In the genomic region with DNA sequence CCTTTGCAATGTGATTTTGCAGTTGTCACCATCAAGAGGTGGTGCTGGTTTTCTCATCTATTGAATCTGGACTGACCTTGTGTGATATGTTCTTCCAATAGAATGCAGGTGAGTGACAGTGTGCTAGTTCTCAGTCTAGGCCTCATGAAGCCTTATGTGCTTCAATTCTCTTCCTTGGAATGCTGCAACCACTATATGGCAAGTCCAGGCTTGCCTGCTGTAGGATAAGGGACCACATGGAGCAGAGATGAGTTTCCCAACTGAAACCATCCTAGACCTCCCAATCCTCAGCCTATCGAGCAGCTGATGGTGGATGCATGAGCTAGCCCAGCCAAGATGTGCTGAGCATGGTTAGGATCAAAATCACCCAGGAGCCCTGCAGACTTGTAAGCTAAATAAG, we compare ENCODE assay signal across 24 cellular contexts. TPM values are rescaled to one million over a fixed set of nuclear protein-coding genes. Genes with fewer than 3 reads are reported as not detected.
DNase-seq lines count a peak whose midpoint lies in the region; ATAC-seq, FAIRE-seq and TF ChIP-seq lines count a peak whose summit lies in the region.
"Had no signal": no experiment of that assay in that cellular context is flagged by ENCODE, and none has a peak within 500 bp of the region (broad histone marks: within the 10 kb centered on the region; RNA-seq: fewer than 3 reads in every experiment).

No MANE protein-coding gene starts in this region.

- H2BK5ac ChIP-seq in IMR-90 (ENCODE audit: low read depth, low read length, poor library complexity, severe bottlenecking) (peak overlapping the region; percentile 4), H1 (ENCODE audit: low read depth, low read length) (no peak overlapping the region; the same call in 1 of the 2 replicates)

- H2BK120ac ChIP-seq in IMR-90 (ENCODE audit: low read depth, low read length) = peak overlapping the region; percentile 30
- H2BK120ac ChIP-seq in H1 (replicated peaks; ENCODE audit: low read depth, low read length) = no peak overlapping the region

- no peaks in the 10 kb centered on the region for H3K9me1 ChIP-seq in IMR-90 (ENCODE audit: insufficient read depth, low read length)

- peaks cover 13% of the 10 kb centered on the region for H3K9me3 Mint-ChIP-seq in neural progenitor cell
- H3K9me3 Mint-ChIP-seq: HFFc6 had no signal

- peaks cover 13% of the 10 kb centered on the region for H3K4me1 Mint-ChIP-seq in neural progenitor cell
- H3K4me1 Mint-ChIP-seq: CD4-positive, CD25-positive, alpha-beta regulatory T cell had no signal

- H2AFZ ChIP-seq in DND-41 (ENCODE audit: low read depth, low read length) = no peak overlapping the region
- peak overlapping the region; percentile 74 for H2AFZ ChIP-seq in IMR-90 (replicated peaks; ENCODE audit: low read length, poor library complexity)
- H2AFZ ChIP-seq in H1 (ENCODE audit: low read length) = peak overlapping the region; percentile 40; the same call in 1 of the 2 replicates
- H2AFZ ChIP-seq in neural progenitor cell (replicated peaks) = peak overlapping the region; percentile 57

- no peaks in the 10 kb centered on the region for H3K27me3 Mint-ChIP-seq in neural progenitor cell (ENCODE audit: insufficient read depth, low read depth)

- H3K9ac ChIP-seq in DND-41 (ENCODE audit: low read depth, low read length) (no peak overlapping the region), IMR-90 (ENCODE audit: low read depth, low read length) (no peak overlapping the region), H1 (replicated peaks in 1 of 4; ENCODE audit: extremely low read depth in 1 of 4, low read depth in 3 of 4, low read length in 3 of 4) (no peak overlapping the region), neural progenitor cell (no peak overlapping the region)

- H3K4me2 ChIP-seq in DND-41 (ENCODE audit: insufficient read depth, low read length) (no peak overlapping the region), IMR-90 (ENCODE audit: low read depth, low read length) (no peak overlapping the region), H1 (ENCODE audit: insufficient read depth in 1 of 2, low read depth in 2 of 2, low read length in 2 of 2) (no peak overlapping the region), neural progenitor cell (no peak overlapping the region)

- peak overlapping the region; percentile 71; the same call in 1 of the 2 replicates for H4K5ac ChIP-seq in IMR-90 (ENCODE audit: low read depth, low read length)
- H4K5ac ChIP-seq in H1 (ENCODE audit: insufficient read length, low read depth, low read length) = no peak overlapping the region

- peak overlapping the region; percentile 3 for H2AK9ac ChIP-seq in IMR-90 (replicated peaks; ENCODE audit: low read depth, low read length, poor library complexity)

- H3K79me2 ChIP-seq in DND-41 (ENCODE audit: insufficient read depth, low read length) (no peaks in the 10 kb centered on the region), H1 (ENCODE audit: control insufficient read depth in 1 of 2, insufficient read depth in 2 of 2, low read length in 2 of 2) (no peaks in the 10 kb centered on the region), neural progenitor cell (ENCODE audit: low read depth) (no peaks in the 10 kb centered on the region)

- H3K27ac ChIP-seq in DND-41 (ENCODE audit: low read length) = 0 out of 2 replicates have a peak overlapping the region, but pooled peaks have one; percentile 7
- H3K27ac ChIP-seq in IMR-90 (ENCODE audit: insufficient read depth, low read length) = no peak overlapping the region
- H3K27ac ChIP-seq in H1 (ENCODE audit: low read depth, low read length) = no peak overlapping the region
- no peak overlapping the region for H3K27ac ChIP-seq in neural progenitor cell

- H2AK5ac ChIP-seq in IMR-90 (ENCODE audit: low read depth, low read length) = no peak overlapping the region
- H2AK5ac ChIP-seq in H1 (ENCODE audit: low read depth, low read length) = no peak overlapping the region

- H2BK12ac ChIP-seq in H1 (ENCODE audit: low read depth, low read length) = peak overlapping the region; percentile 46; the same call in 1 of the 2 replicates

- TF ChIP-seq CTCF in DND-41 (IDR thresholded peaks at IDR 0.05; ENCODE audit: borderline replicate concordance, extremely low read depth, low read length, poor library complexity, severe bottlenecking) = no peak
- TF ChIP-seq CTCF in IMR-90 (conservative IDR thresholded peaks at IDR 0.05; ENCODE audit: low read depth, low read length) = no peak
- TF ChIP-seq CTCF in H1 (IDR thresholded peaks at IDR 0.05; ENCODE audit: control extremely low read depth in 1 of 3, insufficient read depth in 1 of 3, low read depth in 1 of 3, low read length in 3 of 3) = no peak
- no peak for TF ChIP-seq CTCF in neural progenitor cell (IDR thresholded peaks at IDR 0.05)

- H3K18ac ChIP-seq in IMR-90 (ENCODE audit: low read depth, low read length) (peak overlapping the region; percentile 81), H1 (ENCODE audit: extremely low read depth, low read length) (no peak overlapping the region)

- TF ChIP-seq POLR2A in IMR-90 (IDR thresholded peaks at IDR 0.05; ENCODE audit: low read depth, low read length) (no peak), H1 (IDR thresholded peaks at IDR 0.05; ENCODE audit: control extremely low read depth in 1 of 2, low read depth in 2 of 2, low read length in 2 of 2) (no peak)

- CTCF ChIA-PET in IMR-90 (lab: Yijun Ruan, JAX) = no interaction called here
- CTCF ChIA-PET in H1 (lab: Charles Lee; ENCODE audit: partially characterized antibody) = no interaction called here

- H2BK20ac ChIP-seq in IMR-90 (ENCODE audit: low read depth, low read length) (peak overlapping the region; percentile 12), H1 (ENCODE audit: low read length) (peak overlapping the region; percentile 49; the same call in 1 of the 2 replicates)

- H3K4me3 Mint-ChIP-seq in neural progenitor cell = no peak overlapping the region
- H3K4me3 Mint-ChIP-seq: CD4-positive, CD25-positive, alpha-beta regulatory T cell; HFFc6 had no signal

- no peak for FAIRE-seq in H1 (lab: Jason Lieb, UNC)
- FAIRE-seq: A204.1, GM12891, H54, HepG2 had no signal

- no peak overlapping the region for H3K4me3 ChIP-seq in DND-41 (ENCODE audit: low read depth in 1 of 2, low read length in 2 of 2)
- no peak overlapping the region for H3K4me3 ChIP-seq in IMR-90 (ENCODE audit: insufficient read depth, low read depth, low read length)
- no peak overlapping the region for H3K4me3 ChIP-seq in H1 (ENCODE audit: extremely low read depth in 1 of 4, insufficient read depth in 2 of 4, low read depth in 3 of 4, low read length in 4 of 4)
- no peak overlapping the region for H3K4me3 ChIP-seq in neural progenitor cell

- in situ Hi-C loops in IMR-90 (cut with MboI; ENCODE audit: low sequenced_read_pairs) = no loop called here

- no peak overlapping the region for H3K27ac Mint-ChIP-seq in neural progenitor cell
- H3K27ac Mint-ChIP-seq: CD4-positive, CD25-positive, alpha-beta regulatory T cell; HFFc6 had no signal

- no CpG with 5 or more reads among the region's 1 CpG for WGBS in IMR-90 (ENCODE audit: extremely low coverage in 2 of 2, insufficient read length in 1 of 2), 2 experiments
- 92% methylated on average over 1 of the region's 1 CpG; no CpG with 5 or more reads in 1 of the 2 experiments for WGBS in H1 (ENCODE audit: extremely low coverage in 1 of 2, insufficient coverage in 1 of 2, insufficient read length in 1 of 2, insufficient replicate concordance in 2 of 2, low coverage in 1 of 2, low lambda C conversion rate in 2 of 2, missing lambda C conversion rate in 1 of 2), 2 experiments

- H3K56ac ChIP-seq in IMR-90 (ENCODE audit: extremely low read depth, insufficient read depth, low read length) = no peak overlapping the region
- H3K56ac ChIP-seq in H1 (replicated peaks; ENCODE audit: insufficient read length, low read depth, low read length) = no peak overlapping the region

- no peak overlapping the region for H3K23ac ChIP-seq in IMR-90 (ENCODE audit: low read depth, low read length)
- no peak overlapping the region for H3K23ac ChIP-seq in H1 (ENCODE audit: insufficient read length)

- intact Hi-C loops in IMR-90 (cut with micrococcal nuclease) = no loop called here

- H3K9me3 ChIP-seq in DND-41 (ENCODE audit: insufficient read depth, low read length, severe bottlenecking) (no peaks in the 10 kb centered on the region), IMR-90 (ENCODE audit: control insufficient read depth, insufficient read depth, low read length) (no peaks in the 10 kb centered on the region), H1 (ENCODE audit: insufficient read depth in 2 of 2, low read depth in 1 of 2, low read length in 1 of 2) (no peaks in the 10 kb centered on the region), neural progenitor cell (ENCODE audit: low read depth) (no peaks in the 10 kb centered on the region)
- H3K9me3 ChIP-seq: BE2C had no signal

- H3K14ac ChIP-seq in IMR-90 (replicated peaks; ENCODE audit: low read depth, low read length) (peak overlapping the region; percentile 22; the same call in 1 of the 2 replicates), H1 (ENCODE audit: insufficient read length) (no peak overlapping the region)

- no peaks in the 10 kb centered on the region for H4K20me1 ChIP-seq in DND-41 (ENCODE audit: insufficient read depth, low read length)
- no peaks in the 10 kb centered on the region for H4K20me1 ChIP-seq in IMR-90 (ENCODE audit: insufficient read depth, low read length)
- H4K20me1 ChIP-seq in H1 (replicated peaks in 1 of 2; ENCODE audit: control insufficient read depth in 1 of 2, insufficient read depth in 2 of 2, low read length in 2 of 2) = no peaks in the 10 kb centered on the region
- H4K20me1 ChIP-seq in neural progenitor cell (ENCODE audit: low read depth) = no peaks in the 10 kb centered on the region

- no TSS peak for BruUV-seq in IMR-90 (replicated peaks; lab: Mats Ljungman, UMichigan)

- H3K23me2 ChIP-seq in H1 (ENCODE audit: low read depth, low read length) = no peaks in the 10 kb centered on the region

- H3K36me3 ChIP-seq in DND-41 (ENCODE audit: insufficient read depth, low read length) (no peaks in the 10 kb centered on the region), IMR-90 (ENCODE audit: control insufficient read depth, insufficient read depth, low read length) (no peaks in the 10 kb centered on the region), H1 (ENCODE audit: control insufficient read depth in 2 of 4, insufficient read depth in 4 of 4, low read length in 3 of 4) (no peaks in the 10 kb centered on the region), neural progenitor cell (no peaks in the 10 kb centered on the region)
- H3K36me3 ChIP-seq: BE2C had no signal

- no peak for TF ChIP-seq EP300 in H1 (IDR thresholded peaks at IDR 0.05; ENCODE audit: borderline replicate concordance in 1 of 2, low read depth in 2 of 2, low read length in 2 of 2)

- no peaks in the 10 kb centered on the region for H3K36me3 Mint-ChIP-seq in neural progenitor cell
- H3K36me3 Mint-ChIP-seq: CD4-positive, CD25-positive, alpha-beta regulatory T cell had no signal

- POLR2A ChIA-PET in IMR-90 (lab: Charles Lee; ENCODE audit: unreplicated experiment) (no interaction called here), H1 (lab: Charles Lee; ENCODE audit: partially characterized antibody) (no interaction called here)

- H3F3A ChIP-seq in neural progenitor cell (ENCODE audit: low read depth) = no peaks in the 10 kb centered on the region

- H3K4ac ChIP-seq in IMR-90 (ENCODE audit: low read depth, low read length) (peak overlapping the region; percentile 7; the same call in 1 of the 2 replicates), H1 (replicated peaks; ENCODE audit: insufficient read length, low read depth, low read length) (no peak overlapping the region)

- ATAC-seq in DND-41 (ENCODE audit: insufficient read depth, low read depth) (no peak), IMR-90 (ENCODE audit: low read depth) (peak; percentile 46), HG03025 (IDR thresholded peaks at IDR 0.05; ENCODE audit: low FRiP score, unreplicated experiment) (no peak)
- ATAC-seq: HepG2, SK-N-SH treated with all-trans-retinoic acid at 6 μM for 48 hours had no signal

- H3K4me1 ChIP-seq in DND-41 (ENCODE audit: insufficient read depth, low read length) (peaks cover 9% of the 10 kb centered on the region), IMR-90 (ENCODE audit: control insufficient read depth, insufficient read depth, low read length) (peaks cover 2% of the 10 kb centered on the region), H1 (replicated peaks in 1 of 4; ENCODE audit: control insufficient read depth in 3 of 4, insufficient read depth in 4 of 4, low read length in 3 of 4) (no peaks in the 10 kb centered on the region), neural progenitor cell (no peaks in the 10 kb centered on the region)
- H3K4me1 ChIP-seq: BE2C had no signal

- no peak for DNase-seq in DND-41
- no peak for DNase-seq in IMR-90
- peak in 1 of 2 experiments; percentile 8 for DNase-seq in H1 (ENCODE audit: low read depth in 1 of 2, low spot score in 2 of 2)
- no peak for DNase-seq in neural progenitor cell (ENCODE audit: low spot score)
- no peak for DNase-seq in RPMI8226
- DNase-seq in NCI-H2171 treated with DMSO at 0.1 percent for 48 hours (lab: John Stamatoyannopoulos, UW) = no peak
- DNase-seq: BE2C; CD4-positive, CD25-positive, alpha-beta regulatory T cell; COR-L47; DMS153; HFFc6; KG1; NCI-H146; NCI-H2081; NCI-H510A; NCI-H748 treated with DMSO at 0.1 percent for 48 hours; NK-92 treated with Interleukin-12 subunit alpha and Interleukin-12 subunit beta, amount 100 ng/mL, for 24 hours; SIG-M5 had no signal

- dilution Hi-C loops in IMR-90 (cut with HindIII; ENCODE audit: low sequenced_read_pairs, unreplicated experiment) = no loop called here

- H2BK15ac ChIP-seq in IMR-90 (ENCODE audit: low read depth, low read length) = no peak overlapping the region
- no peak overlapping the region for H2BK15ac ChIP-seq in H1 (ENCODE audit: low read length)

- peak overlapping the region in 1 of 2 experiments; percentile 50; a peak in 2 of 4 replicates for H4K8ac ChIP-seq in IMR-90 (ENCODE audit: low read depth in 2 of 2, low read length in 2 of 2)
- no peak overlapping the region for H4K8ac ChIP-seq in H1 (ENCODE audit: extremely low read depth, insufficient read depth, low read length)

- H3K27me3 ChIP-seq in DND-41 (ENCODE audit: insufficient read depth, low read length, poor library complexity) = no peaks in the 10 kb centered on the region
- H3K27me3 ChIP-seq in IMR-90 (ENCODE audit: control insufficient read depth, insufficient read depth, low read length) = no peaks in the 10 kb centered on the region
- no peaks in the 10 kb centered on the region for H3K27me3 ChIP-seq in H1 (replicated peaks in 1 of 4; ENCODE audit: control insufficient read depth in 3 of 4, extremely low read depth in 1 of 4, insufficient read depth in 3 of 4, low read length in 3 of 4)
- H3K27me3 ChIP-seq in neural progenitor cell = no peaks in the 10 kb centered on the region
- H3K27me3 ChIP-seq: BE2C had no signal

- H3K79me1 ChIP-seq in IMR-90 (ENCODE audit: low read depth in 1 of 2, low read length in 2 of 2) (no peaks in the 10 kb centered on the region), H1 (ENCODE audit: low read depth, low read length) (no peaks in the 10 kb centered on the region)

- no peak for TF ChIP-seq RAD21 in IMR-90 (IDR thresholded peaks at IDR 0.05; ENCODE audit: low read length)
- no peak for TF ChIP-seq RAD21 in H1 (IDR thresholded peaks at IDR 0.05 in 1 of 2, conservative IDR thresholded peaks at IDR 0.05 in 1 of 2; ENCODE audit: low read depth in 2 of 2, low read length in 2 of 2)

- H4K91ac ChIP-seq in IMR-90 (ENCODE audit: insufficient read depth, low read depth, low read length) (0 out of 2 replicates have a peak overlapping the region, but pooled peaks have one; percentile 1), H1 (replicated peaks; ENCODE audit: insufficient read length, low read length) (peak overlapping the region; percentile 1)

RNA-seq across cellular contexts. Expression of gene ARHGAP21, which starts 32.6 kb away (rescaled TPM):
- total RNA-seq in IMR-90 (2012; rRNA removed) (92.5 and 94.3 TPM in 2 replicates), neural progenitor cell (ENCODE audit: low replicate concordance) (58.8 and 65.7 TPM in 2 replicates)
- polyA plus RNA-seq in IMR-90 (2012; rRNA removed) (43.3 and 44.9 TPM in 2 replicates), H1 (2011; rRNA removed) (10.7 and 14.4 TPM in 2 replicates)
- 10.8 and 11.9 TPM in 2 replicates for polyA plus RNA-seq in IMR-90 (2012; cell fraction: cytosol; rRNA removed)
- 27.8 and 127 TPM in 2 replicates for polyA plus RNA-seq in IMR-90 (2012; cell fraction: nucleus; rRNA removed; ENCODE audit: low replicate concordance)
- total RNA-seq in H1 (2021; fragmentation: NEBNext Ultra II Directional; extraction: Animal tissue kit (Norgen Biotek cat#: 25700)) = 34.9 and 35.3 TPM in 2 replicates
- 18.5 TPM for polyA plus RNA-seq in H1 (2011; cell fraction: cytosol; rRNA removed)
- 35.1 TPM for polyA plus RNA-seq in H1 (2011; cell fraction: nucleus; rRNA removed)
- polyA plus RNA-seq in H1 (2012, experiment 1 of 2) = 17.9 to 27.4 TPM (median 20.9 TPM) in 4 replicates
- 0.83 TPM for polyA plus RNA-seq in H1 (2012, experiment 2 of 2)
- 19.3 TPM for polyA plus RNA-seq in H1 (2013, experiment 1 of 2)
- 17.9 TPM for polyA plus RNA-seq in H1 (2013, experiment 2 of 2)
- 50.3 and 79.0 TPM in 2 replicates for polyA minus RNA-seq in H1 (2011; rRNA and poly(A)+ RNA removed)
- polyA minus RNA-seq in H1 (2011; cell fraction: cytosol; rRNA and poly(A)+ RNA removed) = 36.3 TPM
- polyA minus RNA-seq in H1 (2011; cell fraction: nucleus; rRNA and poly(A)+ RNA removed) = 72.5 TPM
